ENCODE assay signal across 1 cellular context in genomic region chr2:3517948-3518495, GRCh38.
A peak's percentile ranks its signal among the peaks of the same experiment; 100 is the strongest.
TF ChIP-seq lines count a peak whose summit lies in the region.

No MANE protein-coding gene starts in this region.

TF ChIP-seq in HepG2, 621 proteins besides CTCF, POLR2A, EP300 and RAD21 (continued from another document and continues in another):
- TF ChIP-seq ZNF775 (CRISPR knock-in tag; IDR thresholded peaks at IDR 0.05; ENCODE audit: borderline replicate concordance) (0 out of 2 replicates have a peak, but pooled peaks have one; percentile 2), SMARCC2 (IDR thresholded peaks at IDR 0.05) (no peak), GABPA (IDR thresholded peaks at IDR 0.05; ENCODE audit: low read depth, low read length) (no peak), GABPA (CRISPR knock-in tag; IDR thresholded peaks at IDR 0.05; ENCODE audit: low read depth) (0 out of 2 replicates have a peak, but pooled peaks have one; percentile 7), KDM5A (IDR thresholded peaks at IDR 0.05; ENCODE audit: borderline replicate concordance, low read length) (peak; percentile 38; the same call in 1 of the 2 replicates), ZNF558 (CRISPR knock-in tag; IDR thresholded peaks at IDR 0.05; ENCODE audit: borderline replicate concordance) (no peak), SKI (IDR thresholded peaks at IDR 0.05; ENCODE audit: partially characterized antibody) (no peak), ARID5B (CRISPR knock-in tag; IDR thresholded peaks at IDR 0.05) (peak; percentile 16; the same call in 1 of the 2 replicates), ZNF589 (CRISPR knock-in tag; conservative IDR thresholded peaks at IDR 0.05) (0 out of 2 replicates have a peak, but pooled peaks have one; percentile 57), ZNF784 (CRISPR knock-in tag; IDR thresholded peaks at IDR 0.05; ENCODE audit: borderline replicate concordance) (0 out of 2 replicates have a peak, but pooled peaks have one; percentile 13), ZBTB1 (CRISPR knock-in tag; IDR thresholded peaks at IDR 0.05; ENCODE audit: borderline replicate concordance) (no peak), ZMYM3 (CRISPR knock-in tag; IDR thresholded peaks at IDR 0.05) (no peak), ZNF816 (CRISPR knock-in tag; IDR thresholded peaks at IDR 0.05; ENCODE audit: borderline replicate concordance) (peak; percentile 65; the same call in 1 of the 2 replicates), NCOR1 (IDR thresholded peaks at IDR 0.05; ENCODE audit: borderline replicate concordance, low read length) (peak; percentile 49; the same call in 1 of the 2 replicates), FOXP4 (CRISPR knock-in tag; IDR thresholded peaks at IDR 0.05) (peak; percentile 77), ZNF772 (CRISPR knock-in tag; IDR thresholded peaks at IDR 0.05) (0 out of 2 replicates have a peak, but pooled peaks have one; percentile 3), PBX3 (CRISPR knock-in tag; IDR thresholded peaks at IDR 0.05; ENCODE audit: borderline replicate concordance) (no peak), ELF3 (CRISPR knock-in tag; IDR thresholded peaks at IDR 0.05) (no peak; the same call in 1 of the 2 replicates), SP5 (CRISPR knock-in tag; IDR thresholded peaks at IDR 0.05; ENCODE audit: borderline replicate concordance, low read depth) (0 out of 2 replicates have a peak, but pooled peaks have one; percentile 10), ZNF33B (CRISPR knock-in tag; IDR thresholded peaks at IDR 0.05) (0 out of 2 replicates have a peak, but pooled peaks have one; percentile 7), GATAD2A (CRISPR knock-in tag; IDR thresholded peaks at IDR 0.05) (peak; percentile 59), ZGPAT (CRISPR knock-in tag; IDR thresholded peaks at IDR 0.05) (peak; percentile 46; the same call in 1 of the 2 replicates), SOX13 (IDR thresholded peaks at IDR 0.05) (0 out of 2 replicates have a peak, but pooled peaks have one; percentile 4), SOX13 (CRISPR knock-in tag; conservative IDR thresholded peaks at IDR 0.05 in 1 of 2, IDR thresholded peaks at IDR 0.05 in 1 of 2) (peak in 1 of 2 experiments; percentile 53; a peak in 1 of 4 replicates), REL (CRISPR knock-in tag; conservative IDR thresholded peaks at IDR 0.05) (0 out of 2 replicates have a peak, but pooled peaks have one; percentile 72), IRF2 (CRISPR knock-in tag; IDR thresholded peaks at IDR 0.05) (peak; percentile 16; the same call in 1 of the 2 replicates), KLF11 (CRISPR knock-in tag; IDR thresholded peaks at IDR 0.05) (0 out of 2 replicates have a peak, but pooled peaks have one; percentile 11), TOE1 (CRISPR knock-in tag; IDR thresholded peaks at IDR 0.05) (peak; percentile 95; the same call in 1 of the 2 replicates), ZFX (CRISPR knock-in tag; IDR thresholded peaks at IDR 0.05; ENCODE audit: low read depth) (peak; percentile 94), ZNF780A (CRISPR knock-in tag; IDR thresholded peaks at IDR 0.05) (0 out of 2 replicates have a peak, but pooled peaks have one; percentile 86), RARA (CRISPR knock-in tag; IDR thresholded peaks at IDR 0.05) (peak; percentile 32; the same call in 1 of the 2 replicates), ZSCAN22 (CRISPR knock-in tag; IDR thresholded peaks at IDR 0.05) (peak; percentile 49; the same call in 1 of the 2 replicates), ZBTB25 (CRISPR knock-in tag; IDR thresholded peaks at IDR 0.05) (no peak; the same call in 1 of the 2 replicates), TFE3 (CRISPR knock-in tag; IDR thresholded peaks at IDR 0.05) (peak; percentile 19; the same call in 1 of the 2 replicates), RXRB (CRISPR knock-in tag; IDR thresholded peaks at IDR 0.05; ENCODE audit: borderline replicate concordance) (peak; percentile 43; the same call in 1 of the 2 replicates), IRX3 (CRISPR knock-in tag; IDR thresholded peaks at IDR 0.05; ENCODE audit: borderline replicate concordance, low read depth) (no peak), NAIF1 (CRISPR knock-in tag; IDR thresholded peaks at IDR 0.05; ENCODE audit: borderline replicate concordance) (no peak; the same call in 1 of the 2 replicates), ZNF609 (CRISPR knock-in tag; IDR thresholded peaks at IDR 0.05; ENCODE audit: borderline replicate concordance) (no peak), DMAP1 (CRISPR knock-in tag; IDR thresholded peaks at IDR 0.05) (no peak), MIER2 (CRISPR knock-in tag; IDR thresholded peaks at IDR 0.05) (peak; percentile 49; the same call in 1 of the 2 replicates), PATZ1 (CRISPR knock-in tag; IDR thresholded peaks at IDR 0.05) (peak; percentile 32; the same call in 1 of the 2 replicates)
